In the genomic region with DNA sequence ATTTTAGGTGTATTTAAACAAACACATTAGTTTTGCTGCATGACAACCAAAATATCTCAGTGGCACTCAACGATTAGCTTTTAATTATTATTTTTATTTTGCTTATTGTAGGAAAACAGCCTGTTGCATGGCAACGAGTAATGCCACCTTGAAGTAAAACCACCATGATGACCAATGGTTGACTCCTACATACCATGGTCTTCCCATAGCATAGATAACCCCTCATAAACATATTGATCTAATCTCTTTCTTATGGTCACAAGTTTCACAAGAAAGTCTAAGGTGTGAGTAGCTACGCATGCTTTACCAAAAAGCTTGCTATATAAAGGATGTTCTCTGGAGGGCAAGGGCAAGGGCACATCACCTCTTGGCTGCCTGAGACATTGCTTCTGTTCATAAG, we compare ENCODE assay signal across 27 cellular contexts.
"Had no signal": no experiment of that assay in that cellular context is flagged by ENCODE, and none has a peak within 500 bp of the region (broad histone marks: within the 10 kb centered on the region; RNA-seq: fewer than 3 reads in every experiment).

No MANE protein-coding gene starts in this region.

- ATAC-seq: left colon; left lung; natural killer cell; right cardiac atrium; sciatic nerve; stimulated activated naive B cell treated with anti-CD40 and anti-IgM and Interleukin-4, amounts not matched to agents 10 μg/mL and 1 μg/mL and 100 μg/mL, for 72 hours; stimulated activated naive CD8-positive, alpha-beta T cell treated with anti-CD3 and anti-CD28 coated beads, Interleukin-15, Interleukin-2, amounts not matched to agents 100 U/mL and 50 U/mL, for 24 hours; upper lobe of right lung had no signal

- FAIRE-seq: keratinocyte, urothelium cell line had no signal

- H3K36me3 ChIP-seq: left lung, neural progenitor cell, ovary, prostate gland, stomach, thyroid gland, transverse colon, upper lobe of right lung had no signal

- H3K9ac ChIP-seq: neural progenitor cell had no signal

- H3K27ac ChIP-seq: left lung, neural progenitor cell, ovary, prostate gland, skin epidermis, stomach, testis, thyroid gland, transverse colon, upper lobe of right lung had no signal

- H3K27me3 ChIP-seq: left lung, neural progenitor cell, ovary, stomach, testis, thyroid gland, transverse colon, upper lobe of right lung had no signal

- DNase-seq: hippocampal formation; left colon; left lung; naive B cell; natural killer cell; nephron progenitor cell; ovary; retina; right cardiac atrium; stimulated activated CD4-positive, alpha-beta T cell treated with anti-CD3 and anti-CD28 coated beads, Interleukin-12 subunit alpha, Interleukin-12 subunit beta, amount 100 ng/mL, for 4 hours; stimulated activated CD4-positive, alpha-beta T cell treated with anti-CD3 and anti-CD28 coated beads, Interleukin-15, amount 100 ng/mL, for 24 hours; stimulated activated CD4-positive, alpha-beta T cell treated with anti-CD3 and anti-CD28 coated beads, Interleukin-2, amount 100 ng/mL, for 24 hours; stimulated activated CD4-positive, alpha-beta T cell treated with anti-CD3 and anti-CD28 coated beads, Interleukin-4, amount 100 ng/mL, for 1 hour; stimulated activated naive B cell treated with anti-CD40 and anti-IgM and Interleukin-4, amounts not matched to agents 10 μg/mL and 1 μg/mL and 100 μg/mL, for 72 hours; stimulated activated naive CD8-positive, alpha-beta T cell treated with anti-CD3 and anti-CD28 coated beads, Interleukin-15, Interleukin-2, amounts not matched to agents 100 U/mL and 50 U/mL, for 24 hours; stomach; testis; thyroid gland; transverse colon; upper lobe of right lung had no signal

- H3K4me2 ChIP-seq: neural progenitor cell had no signal

- H3K4me1 ChIP-seq: left lung, neural progenitor cell, prostate gland, stomach, testis, thyroid gland, transverse colon, upper lobe of right lung had no signal

- H2AFZ ChIP-seq: neural progenitor cell had no signal

- H3K9me3 ChIP-seq: ovary, prostate gland, testis, thyroid gland, upper lobe of right lung had no signal

- H3K4me3 ChIP-seq: left lung, lung, neural progenitor cell, ovary, prostate gland, skin epidermis, stomach, testis, thyroid gland, transverse colon, upper lobe of right lung had no signal
